Comparison of ENCODE assay signal across 22 cellular contexts in the genomic region with DNA sequence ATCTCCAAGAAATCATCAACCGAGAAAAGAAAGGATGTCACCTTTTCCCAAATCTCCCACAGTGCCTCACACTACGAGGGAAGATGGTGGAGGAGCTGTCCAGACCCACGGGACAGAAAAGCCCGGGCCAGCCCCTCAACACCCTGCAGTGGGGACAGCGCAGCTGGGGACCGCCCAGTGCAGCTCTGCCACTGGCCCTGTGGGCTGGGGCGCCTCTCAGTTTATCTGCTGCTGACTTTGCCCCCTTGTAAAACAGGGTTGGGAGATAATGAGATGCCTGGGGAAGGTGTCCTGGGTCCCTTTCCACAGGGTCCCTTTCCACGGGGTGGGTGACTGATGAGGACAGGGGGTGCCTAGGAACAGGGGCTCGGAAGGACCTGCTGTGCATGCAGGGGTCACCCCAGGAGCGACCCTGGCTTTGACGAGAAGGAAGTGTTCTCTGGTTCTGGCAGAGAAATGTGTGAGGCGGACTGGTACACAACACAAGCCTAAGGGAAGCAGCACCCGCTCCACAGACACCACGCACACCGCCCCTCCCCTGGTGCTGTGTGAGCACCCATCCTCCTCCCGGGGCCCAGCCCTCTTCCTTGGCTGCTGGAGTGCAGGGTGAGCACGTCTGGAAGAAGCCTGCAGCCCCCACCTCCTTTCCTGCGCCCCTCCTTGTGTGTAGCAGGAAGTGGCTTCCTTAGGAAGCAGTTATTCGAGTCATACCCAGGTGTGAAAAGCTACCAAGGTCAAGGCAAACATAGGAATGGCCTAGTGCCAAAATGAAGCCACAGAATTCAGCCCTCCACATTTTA.
A peak's percentile ranks its signal among the peaks of the same experiment; 100 is the strongest.
DNase-seq lines count a peak whose midpoint lies in the region; ATAC-seq, FAIRE-seq and TF ChIP-seq lines count a peak whose summit lies in the region.
"Had no signal": no experiment of that assay in that cellular context is flagged by ENCODE, and none has a peak within 500 bp of the region (broad histone marks: within the 10 kb centered on the region; RNA-seq: fewer than 3 reads in every experiment).

No MANE protein-coding gene starts in this region.

- H3K27me3 ChIP-seq in heart right ventricle, result peaks cover 0 to 79% (median 61%) of the 10 kb centered on the region in 7 donors

- no peak overlapping the region for H3K4me3 ChIP-seq in heart right ventricle
- H3K4me3 ChIP-seq: GM23338, K562, tibial nerve had no signal

- H3K27ac ChIP-seq in heart right ventricle, result no peak overlapping the region
- H3K27ac ChIP-seq: foreskin keratinocyte, parathyroid adenoma, tibial nerve had no signal

- intact Hi-C loops in cardiac septum (cut with DNase I) (no loop called here), heart right ventricle (cut with DNase I) (no loop called here), head of caudate nucleus (cut with DNase I) (no loop called here)

- H3K4me1 ChIP-seq in heart right ventricle, result no peaks in the 10 kb centered on the region
- H3K4me1 ChIP-seq: foreskin keratinocyte, parathyroid adenoma, tibial nerve had no signal

- H3K36me3 ChIP-seq in heart right ventricle, result no peaks in the 10 kb centered on the region

- no peak for TF ChIP-seq CTCF in heart right ventricle (IDR thresholded peaks at IDR 0.05)

- no peak for ATAC-seq in heart right ventricle
- no peak for ATAC-seq in HG02610 (IDR thresholded peaks at IDR 0.05; ENCODE audit: unreplicated experiment)
- ATAC-seq: foreskin keratinocyte; GM23338; naive thymus-derived CD4-positive, alpha-beta T cell had no signal

- 70 to 76% methylated on average over 19 of the region's 19 CpGs for WGBS in heart right ventricle, 2 donors

- no peaks in the 10 kb centered on the region for H3K9me3 ChIP-seq in heart right ventricle
- H3K9me3 ChIP-seq: tibial nerve had no signal

- FAIRE-seq in urothelium cell line (lab: Jason Lieb, UNC), result no peak
- FAIRE-seq: bronchial epithelial cell had no signal

- peak; percentile 63 for DNase-seq in cardiac septum (ENCODE audit: low spot score)
- DNase-seq in heart right ventricle, result no peak
- DNase-seq in NCI-H69 (lab: John Stamatoyannopoulos, UW), result peak; percentile 18
- peak in 24 of 42 donors; percentile 2 to 60 (median 16) for DNase-seq in head of caudate nucleus
- peak; percentile 20 for DNase-seq in urothelium cell line (ENCODE audit: low spot score)
- no peak for DNase-seq in AG20443 (ENCODE audit: low spot score)
- DNase-seq in central memory CD4-positive, alpha-beta T cell, result no peak
- DNase-seq: activated CD4-positive, alpha-beta T cell treated with anti-CD3 and anti-CD28 coated beads for 4 hours; activated gamma-delta T cell; amniotic stem cell; foreskin keratinocyte; mesendoderm; NCI-H524 treated with DMSO at 0.1 percent for 48 hours; SHP77; stimulated activated naive CD8-positive, alpha-beta T cell treated with anti-CD3 and anti-CD28 coated beads, Interleukin-15, Interleukin-2, amounts not matched to agents 100 U/mL and 50 U/mL, for 24 hours had no signal

Comparison
In these comparisons a context has a peak if more than half of its experiments do, and no peak if none do; other contexts are left out.
1. DNase-seq: peak in cardiac septum (single experiment), NCI-H69 (single experiment), head of caudate nucleus (24 of 42) and urothelium cell line (single experiment); none in heart right ventricle (0 of 2), AG20443 (single experiment) and central memory CD4-positive, alpha-beta T cell (single experiment).